In the genomic region with DNA sequence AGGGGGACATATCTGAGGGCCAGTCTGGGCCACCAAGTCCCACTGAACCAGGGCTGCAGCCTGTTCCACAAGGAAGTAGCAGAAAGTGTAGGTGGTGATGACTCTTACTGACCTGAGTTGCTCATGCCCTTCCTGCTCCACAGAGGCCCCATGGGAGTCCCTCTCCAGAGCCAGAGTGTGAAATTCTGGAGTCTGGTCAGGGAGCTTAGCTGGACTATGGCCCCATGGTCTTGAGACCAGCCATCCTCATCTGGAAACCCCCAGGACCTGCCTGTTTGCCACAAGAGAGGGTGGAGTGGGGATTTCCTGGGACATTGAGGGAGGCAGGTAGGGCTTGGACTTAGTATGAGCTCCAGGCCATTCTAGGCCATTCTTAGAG, we compare ENCODE assay signal across 9 cellular contexts. TPM values are rescaled to one million over a fixed set of nuclear protein-coding genes. Genes with fewer than 3 reads are reported as not detected.
DNase-seq lines count a peak whose midpoint lies in the region; ATAC-seq and TF ChIP-seq lines count a peak whose summit lies in the region.
"Had no signal": no experiment of that assay in that cellular context is flagged by ENCODE, and none has a peak within 500 bp of the region (broad histone marks: within the 10 kb centered on the region; RNA-seq: fewer than 3 reads in every experiment).

No MANE protein-coding gene starts in this region.

- H3K9me2 ChIP-seq in GM23248 (ENCODE audit: insufficient read depth), result no peaks in the 10 kb centered on the region

- no peaks in the 10 kb centered on the region for H3K36me3 Mint-ChIP-seq in activated CD8-positive, alpha-beta memory T cell treated with anti-CD3 and anti-CD28 coated beads, Interleukin-2, amount 10 ng/mL, durations not matched to agents 7 days and 5 days

- CTCF ChIA-PET in activated CD8-positive, alpha-beta memory T cell treated with anti-CD3 and anti-CD28 coated beads, Interleukin-2, amount 10 ng/mL, durations not matched to agents 7 days and 5 days (lab: Charles Lee), result interaction anchor here (1.7 to 2.9 kb wide), 2 partner anchors 11 to 45 kb away, joined by 5 to 33 read pairs; no protein-coding TSS in a partner anchor

- H3K9ac ChIP-seq in GM23248, result no peak overlapping the region

- peak overlapping the region; percentile 82 for H3K27ac ChIP-seq in 22Rv1
- H3K27ac ChIP-seq in GM23248, result no peak overlapping the region
- H3K27ac ChIP-seq in VCaP, result peak overlapping the region; percentile 90
- peak overlapping the region; percentile 83 for H3K27ac ChIP-seq in lower lobe of right lung
- no peak overlapping the region for H3K27ac ChIP-seq in right atrium auricular region

- H3K27me3 ChIP-seq in GM23248 (replicated peaks; ENCODE audit: insufficient read depth) (peaks cover 13% of the 10 kb centered on the region; the same call in 1 of the 2 replicates), lower lobe of right lung (ENCODE audit: low read depth) (peaks cover 16% of the 10 kb centered on the region), right atrium auricular region (peaks cover 0 to 6% of the 10 kb centered on the region in 2 donors)

- no peaks in the 10 kb centered on the region for H3F3A ChIP-seq in GM23248 (ENCODE audit: insufficient read depth)

- H3K4me3 Mint-ChIP-seq in activated CD8-positive, alpha-beta memory T cell treated with anti-CD3 and anti-CD28 coated beads, Interleukin-2, amount 10 ng/mL, durations not matched to agents 7 days and 5 days, result no peak overlapping the region

- ATAC-seq in lower lobe of right lung, result peak in 1 of 2 donors; percentile 1
- ATAC-seq in activated CD8-positive, alpha-beta memory T cell treated with anti-CD3 and anti-CD28 coated beads, Interleukin-2, amount 10 ng/mL, durations not matched to agents 7 days and 5 days, result no peak

- no peaks in the 10 kb centered on the region for H4K20me1 ChIP-seq in GM23248 (ENCODE audit: insufficient read depth)

- H3K4me3 ChIP-seq in GM23248, result no peak overlapping the region
- H3K4me3 ChIP-seq in lower lobe of right lung, result peak overlapping the region; percentile 71
- no peak overlapping the region for H3K4me3 ChIP-seq in right atrium auricular region

- no peak overlapping the region for H2AFZ ChIP-seq in GM23248

- intact Hi-C loops in lower lobe of right lung (cut with DNase I), result no loop called here

- DNase-seq in GM23248 (peak; percentile 55), lower lobe of right lung (no peak), right atrium auricular region (ENCODE audit: low spot score) (no peak), islet precursor cell (no peak), NCI-H1092 treated with DMSO at 0.1 percent for 48 hours (lab: John Stamatoyannopoulos, UW) (no peak)
- no peak for DNase-seq in activated CD8-positive, alpha-beta memory T cell treated with anti-CD3 and anti-CD28 coated beads, Interleukin-2, amount 10 ng/mL, durations not matched to agents 7 days and 5 days

- H3K4me1 ChIP-seq in GM23248 (ENCODE audit: insufficient read depth) (no peaks in the 10 kb centered on the region), lower lobe of right lung (peaks cover 45% of the 10 kb centered on the region), right atrium auricular region (peaks cover 0 to 19% of the 10 kb centered on the region in 2 donors)

- H3K27ac Mint-ChIP-seq in activated CD8-positive, alpha-beta memory T cell treated with anti-CD3 and anti-CD28 coated beads, Interleukin-2, amount 10 ng/mL, durations not matched to agents 7 days and 5 days, result no peak overlapping the region

- H3K4me2 ChIP-seq in GM23248 (ENCODE audit: unreplicated experiment), result no peak overlapping the region

- peaks cover 21% of the 10 kb centered on the region for H3K27me3 Mint-ChIP-seq in activated CD8-positive, alpha-beta memory T cell treated with anti-CD3 and anti-CD28 coated beads, Interleukin-2, amount 10 ng/mL, durations not matched to agents 7 days and 5 days

- no peaks in the 10 kb centered on the region for H3K9me3 Mint-ChIP-seq in activated CD8-positive, alpha-beta memory T cell treated with anti-CD3 and anti-CD28 coated beads, Interleukin-2, amount 10 ng/mL, durations not matched to agents 7 days and 5 days (ENCODE audit: low read depth)

- in situ Hi-C loops in GM23248 (cut with MboI), result no loop called here

- TF ChIP-seq CTCF in 22Rv1 (IDR thresholded peaks at IDR 0.05) (no peak), VCaP (conservative IDR thresholded peaks at IDR 0.05) (no peak), lower lobe of right lung (IDR thresholded peaks at IDR 0.05) (no peak), right atrium auricular region (IDR thresholded peaks at IDR 0.05) (no peak)

- peaks cover 25% of the 10 kb centered on the region for H3K4me1 Mint-ChIP-seq in activated CD8-positive, alpha-beta memory T cell treated with anti-CD3 and anti-CD28 coated beads, Interleukin-2, amount 10 ng/mL, durations not matched to agents 7 days and 5 days

- H3K36me3 ChIP-seq in GM23248 (ENCODE audit: low read depth) (no peaks in the 10 kb centered on the region), lower lobe of right lung (peaks cover 13% of the 10 kb centered on the region), right atrium auricular region (no peaks in the 10 kb centered on the region)

- no peaks in the 10 kb centered on the region for H3K79me2 ChIP-seq in GM23248 (ENCODE audit: insufficient read depth)

- H3K9me3 ChIP-seq in GM23248 (ENCODE audit: low read depth) (no peaks in the 10 kb centered on the region), lower lobe of right lung (no peaks in the 10 kb centered on the region), right atrium auricular region (no peaks in the 10 kb centered on the region)

RNA-seq across cellular contexts. Expression of gene SPINT1, which starts 3.0 kb away (rescaled TPM):
- 7.8 TPM in 1 of 2 replicates, not detected in the other for total RNA-seq in GM23248 (2014; rRNA removed; shearing (Covaris generic))
- polyA plus RNA-seq in GM23248 (2016; fragmentation: Nextera tagmentation; extraction: Ambion mirVana), result 0.19 and 0.24 TPM in 2 replicates
- total RNA-seq in lower lobe of right lung (76.5 TPM), right atrium auricular region (10 to 100 TPM in 1 of 2 donors, 1 to 10 TPM in 1; 6.5 to 13.0 TPM)
- total RNA-seq in activated CD8-positive, alpha-beta memory T cell treated with anti-CD3 and anti-CD28 coated beads, Interleukin-2, amount 10 ng/mL, durations not matched to agents 7 days and 5 days, result 1 to 10 TPM; 3.7 to 4.0 TPM

RNA-seq across cellular contexts. Expression of gene PPP1R14D, which starts 18.3 kb away (rescaled TPM):
- total RNA-seq in GM23248 (2014; rRNA removed; shearing (Covaris generic)), result not detected in 2 replicates
- not detected in 2 replicates for polyA plus RNA-seq in GM23248 (2016; fragmentation: Nextera tagmentation; extraction: Ambion mirVana)
- total RNA-seq in lower lobe of right lung (0.53 TPM), right atrium auricular region (not detected)
- total RNA-seq in activated CD8-positive, alpha-beta memory T cell treated with anti-CD3 and anti-CD28 coated beads, Interleukin-2, amount 10 ng/mL, durations not matched to agents 7 days and 5 days, result not detected
- total RNA-seq: osteoblast had no signal

RNA-seq across cellular contexts. Expression of gene RHOV, which starts 27.2 kb away (rescaled TPM):
- total RNA-seq in GM23248 (2014; rRNA removed; shearing (Covaris generic)), result not detected in 2 replicates
- not detected in 2 replicates for polyA plus RNA-seq in GM23248 (2016; fragmentation: Nextera tagmentation; extraction: Ambion mirVana)
- total RNA-seq in lower lobe of right lung (1.5 TPM), right atrium auricular region (not detected)
- not detected for total RNA-seq in activated CD8-positive, alpha-beta memory T cell treated with anti-CD3 and anti-CD28 coated beads, Interleukin-2, amount 10 ng/mL, durations not matched to agents 7 days and 5 days

RNA-seq across cellular contexts. Expression of gene DNAJC17, which starts 39.6 kb away (rescaled TPM):
- 13.4 and 64.4 TPM in 2 replicates for total RNA-seq in GM23248 (2014; rRNA removed; shearing (Covaris generic))
- 36.4 and 44.6 TPM in 2 replicates for polyA plus RNA-seq in GM23248 (2016; fragmentation: Nextera tagmentation; extraction: Ambion mirVana)
- total RNA-seq in lower lobe of right lung (28.4 TPM), right atrium auricular region (10 to 100 TPM; 11.6 to 15.7 TPM)
- total RNA-seq in activated CD8-positive, alpha-beta memory T cell treated with anti-CD3 and anti-CD28 coated beads, Interleukin-2, amount 10 ng/mL, durations not matched to agents 7 days and 5 days, result 10 to 100 TPM; 45.6 to 51.2 TPM

RNA-seq across cellular contexts. Expression of gene ZFYVE19, which starts 39.9 kb away (rescaled TPM):
- total RNA-seq in GM23248 (2014; rRNA removed; shearing (Covaris generic)), result 24.2 and 33.5 TPM in 2 replicates
- polyA plus RNA-seq in GM23248 (2016; fragmentation: Nextera tagmentation; extraction: Ambion mirVana), result 11.7 and 15.0 TPM in 2 replicates
- 29.6 TPM for total RNA-seq in lower lobe of right lung
- total RNA-seq in right atrium auricular region, result 10 to 100 TPM; 10.1 to 14.8 TPM
- total RNA-seq in activated CD8-positive, alpha-beta memory T cell treated with anti-CD3 and anti-CD28 coated beads, Interleukin-2, amount 10 ng/mL, durations not matched to agents 7 days and 5 days, result 10 to 100 TPM; 28.2 TPM

Comparison
In these comparisons a context has a peak if more than half of its experiments do, and no peak if none do; other contexts are left out.
1. H3K27ac ChIP-seq: peak in 22Rv1 (single experiment), VCaP (single experiment) and lower lobe of right lung (single experiment); none in GM23248 (single experiment) and right atrium auricular region (0 of 2).